Comparison of ENCODE assay signal across 26 cellular contexts in genomic region chr21:45362077-45362747, GRCh38. TPM values are rescaled to one million over a fixed set of nuclear protein-coding genes. Genes with fewer than 3 reads are reported as not detected.
A peak's percentile ranks its signal among the peaks of the same experiment; 100 is the strongest.
DNase-seq lines count a peak whose midpoint lies in the region; ATAC-seq, FAIRE-seq and TF ChIP-seq lines count a peak whose summit lies in the region.
"Had no signal": no experiment of that assay in that cellular context is flagged by ENCODE, and none has a peak within 500 bp of the region (broad histone marks: within the 10 kb centered on the region; RNA-seq: fewer than 3 reads in every experiment).

No MANE protein-coding gene starts in this region.

- peak overlapping the region in 1 of 2 experiments; percentile 96; a peak in 1 of 4 replicates for H4K8ac ChIP-seq in IMR-90 (ENCODE audit: low read depth in 2 of 2, low read length in 2 of 2)

- H3K79me1 ChIP-seq in IMR-90 (ENCODE audit: low read depth in 1 of 2, low read length in 2 of 2) = peaks cover 0 to 19% of the 10 kb centered on the region in 2 experiments; a peak in 2 of 4 replicates

- no peak overlapping the region for H3K27ac ChIP-seq in IMR-90 (ENCODE audit: insufficient read depth, low read length)
- H3K27ac ChIP-seq in kidney (ENCODE audit: low read depth in 2 of 2, low read length in 2 of 2) = no peak overlapping the region
- peak overlapping the region; percentile 93 to 100 for H3K27ac ChIP-seq in thoracic aorta
- H3K27ac ChIP-seq: BLaER1 treated with 17β-estradiol and CSF1 and Interleukin-3, amounts not matched to agents 10 nM and 100 nM; colonic mucosa; SJCRH30 had no signal

- no peak for TF ChIP-seq CTCF in IMR-90 (conservative IDR thresholded peaks at IDR 0.05; ENCODE audit: low read depth, low read length)
- TF ChIP-seq CTCF in kidney (IDR thresholded peaks at IDR 0.05; ENCODE audit: borderline replicate concordance, extremely low read depth, insufficient read depth) = no peak
- TF ChIP-seq CTCF in thoracic aorta (IDR thresholded peaks at IDR 0.05) = no peak
- TF ChIP-seq CTCF in lower leg skin (IDR thresholded peaks at IDR 0.05) = no peak

- no peaks in the 10 kb centered on the region for H4K20me1 ChIP-seq in IMR-90 (ENCODE audit: insufficient read depth, low read length)

- no peak for TF ChIP-seq RAD21 in IMR-90 (IDR thresholded peaks at IDR 0.05; ENCODE audit: low read length)

- CTCF ChIA-PET in IMR-90 (lab: Yijun Ruan, JAX) = no interaction called here

- H2AK9ac ChIP-seq in IMR-90 (replicated peaks; ENCODE audit: low read depth, low read length, poor library complexity) = peak overlapping the region; percentile 82

- no peak overlapping the region for H3K23ac ChIP-seq in IMR-90 (ENCODE audit: low read depth, low read length)

- H2BK120ac ChIP-seq in IMR-90 (ENCODE audit: low read depth, low read length) = peak overlapping the region; percentile 98

- peaks cover 68% of the 10 kb centered on the region for H3K27me3 Mint-ChIP-seq in stimulated activated memory B cell treated with anti-CD40 and anti-IgM and Interleukin-4, amounts not matched to agents 10 μg/mL and 1 μg/mL and 100 μg/mL, for 72 hours

- DNase-seq in H7 (peak; percentile 57), IMR-90 (no peak), kidney (peak; percentile 62), thoracic aorta (ENCODE audit: low spot score) (no peak), lower leg skin (ENCODE audit: low spot score in 2 of 2) (no peak)
- DNase-seq: activated CD4-positive, alpha-beta T cell treated with anti-CD3 and anti-CD28 coated beads for 4 hours; activated CD8-positive, alpha-beta T cell treated with anti-CD3 and anti-CD28 coated beads, Interleukin-2, amount 10 ng/mL, durations not matched to agents 7 days and 5 days; activated naive CD4-positive, alpha-beta T cell treated with anti-CD3 and anti-CD28 coated beads, Interleukin-2, amount 50 U/mL, for 16 hours; colonic mucosa; DMS79; effector memory CD8-positive, alpha-beta T cell; immature natural killer cell; naive thymus-derived CD4-positive, alpha-beta T cell; NCI-H146; NCI-H345; NCI-H748 treated with DMSO at 0.1 percent for 48 hours; SJCRH30; small intestine; stimulated activated naive CD4-positive, alpha-beta T cell treated with Interleukin-2 at 50 U/mL for 16 hours; SW 1271; T-helper 9 cell had no signal

- peak overlapping the region; percentile 99 for H3K4ac ChIP-seq in IMR-90 (ENCODE audit: low read depth, low read length)

- no peak for FAIRE-seq in kidney (lab: Jason Lieb, UNC)
- FAIRE-seq: RCC 7860, small intestine had no signal

- no peak overlapping the region for H3K4me3 Mint-ChIP-seq in stimulated activated memory B cell treated with anti-CD40 and anti-IgM and Interleukin-4, amounts not matched to agents 10 μg/mL and 1 μg/mL and 100 μg/mL, for 72 hours
- H3K4me3 Mint-ChIP-seq: activated CD8-positive, alpha-beta T cell treated with anti-CD3 and anti-CD28 coated beads, Interleukin-2, amount 10 ng/mL, durations not matched to agents 7 days and 5 days; activated T-helper 17 cell treated with anti-CD3 and anti-CD28 coated beads, Interleukin-2, amount 50 U/mL, for 72 hours; effector memory CD8-positive, alpha-beta T cell; immature natural killer cell; naive thymus-derived CD4-positive, alpha-beta T cell had no signal

- H3K27me3 ChIP-seq in H7 (ENCODE audit: control insufficient read depth, insufficient read depth, low read length) = no peaks in the 10 kb centered on the region
- no peaks in the 10 kb centered on the region for H3K27me3 ChIP-seq in IMR-90 (ENCODE audit: control insufficient read depth, insufficient read depth, low read length)
- H3K27me3 ChIP-seq in thoracic aorta (replicated peaks; ENCODE audit: insufficient read depth) = no peaks in the 10 kb centered on the region
- H3K27me3 ChIP-seq: colonic mucosa had no signal

- ATAC-seq in IMR-90 (ENCODE audit: low read depth) (no peak), thoracic aorta (ENCODE audit: insufficient number of reproducible peaks, low FRiP score, low read depth) (no peak), GM21367 (IDR thresholded peaks at IDR 0.05; ENCODE audit: unreplicated experiment) (no peak)
- ATAC-seq in stimulated activated memory B cell treated with anti-CD40 and anti-IgM and Interleukin-4, amounts not matched to agents 10 μg/mL and 1 μg/mL and 100 μg/mL, for 72 hours = no peak
- ATAC-seq: activated CD8-positive, alpha-beta T cell treated with anti-CD3 and anti-CD28 coated beads, Interleukin-2, amount 10 ng/mL, durations not matched to agents 7 days and 5 days; activated T-helper 17 cell treated with anti-CD3 and anti-CD28 coated beads, Interleukin-2, amount 50 U/mL, for 72 hours; effector memory CD8-positive, alpha-beta T cell; naive thymus-derived CD4-positive, alpha-beta T cell had no signal

- H3K27ac Mint-ChIP-seq in stimulated activated memory B cell treated with anti-CD40 and anti-IgM and Interleukin-4, amounts not matched to agents 10 μg/mL and 1 μg/mL and 100 μg/mL, for 72 hours = no peak overlapping the region
- H3K27ac Mint-ChIP-seq: activated CD8-positive, alpha-beta T cell treated with anti-CD3 and anti-CD28 coated beads, Interleukin-2, amount 10 ng/mL, durations not matched to agents 7 days and 5 days; activated T-helper 17 cell treated with anti-CD3 and anti-CD28 coated beads, Interleukin-2, amount 50 U/mL, for 72 hours; effector memory CD8-positive, alpha-beta T cell; immature natural killer cell; naive thymus-derived CD4-positive, alpha-beta T cell had no signal

- H3K36me3 ChIP-seq in H7 (replicated peaks; ENCODE audit: control insufficient read depth, insufficient read depth, low read length) = no peaks in the 10 kb centered on the region
- H3K36me3 ChIP-seq in IMR-90 (ENCODE audit: control insufficient read depth, insufficient read depth, low read length) = no peaks in the 10 kb centered on the region
- H3K36me3 ChIP-seq in kidney (ENCODE audit: control insufficient read depth in 1 of 2, insufficient read depth in 2 of 2, low read length in 2 of 2) = no peaks in the 10 kb centered on the region
- no peaks in the 10 kb centered on the region for H3K36me3 ChIP-seq in thoracic aorta
- H3K36me3 ChIP-seq: BLaER1 treated with 17β-estradiol and CSF1 and Interleukin-3, amounts not matched to agents 10 nM and 100 nM; colonic mucosa; SJCRH30 had no signal

- H2BK5ac ChIP-seq in IMR-90 (ENCODE audit: low read depth, low read length, poor library complexity, severe bottlenecking) = no peak overlapping the region

- H3K9me3 ChIP-seq in IMR-90 (ENCODE audit: control insufficient read depth, insufficient read depth, low read length) = no peaks in the 10 kb centered on the region
- H3K9me3 ChIP-seq in kidney (ENCODE audit: control insufficient read depth in 1 of 2, low read length in 2 of 2) = no peaks in the 10 kb centered on the region
- H3K9me3 ChIP-seq in thoracic aorta = no peaks in the 10 kb centered on the region
- H3K9me3 ChIP-seq: BLaER1 treated with 17β-estradiol and CSF1 and Interleukin-3, amounts not matched to agents 10 nM and 100 nM; colonic mucosa; SJCRH30 had no signal

- H3K14ac ChIP-seq in IMR-90 (replicated peaks; ENCODE audit: low read depth, low read length) = no peak overlapping the region

- in situ Hi-C loops in IMR-90 (cut with MboI; ENCODE audit: low sequenced_read_pairs) = no loop called here

- H2BK15ac ChIP-seq in IMR-90 (ENCODE audit: low read depth, low read length) = peak overlapping the region; percentile 51; the same call in 2 of the 3 replicates

- H3K36me3 Mint-ChIP-seq in stimulated activated memory B cell treated with anti-CD40 and anti-IgM and Interleukin-4, amounts not matched to agents 10 μg/mL and 1 μg/mL and 100 μg/mL, for 72 hours = no peaks in the 10 kb centered on the region
- H3K36me3 Mint-ChIP-seq: immature natural killer cell; naive thymus-derived CD4-positive, alpha-beta T cell had no signal

- no TSS peak for BruUV-seq in IMR-90 (replicated peaks; lab: Mats Ljungman, UMichigan)

- TF ChIP-seq POLR2A in IMR-90 (IDR thresholded peaks at IDR 0.05; ENCODE audit: low read depth, low read length) (no peak), lower leg skin (IDR thresholded peaks at IDR 0.05) (no peak)

- intact Hi-C loops in IMR-90 (cut with micrococcal nuclease) = no loop called here
- intact Hi-C loops in kidney (cut with DNase I) = no loop called here
- intact Hi-C loops in lower leg skin (cut with DNase I; ENCODE audit: low total_unique reads) = no loop called here

- no peak overlapping the region; the same call in 1 of the 2 replicates for H3K18ac ChIP-seq in IMR-90 (ENCODE audit: low read depth, low read length)

- no peak overlapping the region for H3K9ac ChIP-seq in IMR-90 (ENCODE audit: low read depth, low read length)
- H3K9ac ChIP-seq in kidney (ENCODE audit: low read length in 2 of 2) = no peak overlapping the region
- H3K9ac ChIP-seq: BLaER1 treated with 17β-estradiol and CSF1 and Interleukin-3, amounts not matched to agents 10 nM and 100 nM had no signal

- WGBS in IMR-90 (ENCODE audit: extremely low coverage in 2 of 2, insufficient read length in 1 of 2), 2 experiments = 100% methylated on average over 2 of the region's 15 CpGs; no CpG with 5 or more reads in 1 of the 2 experiments
- WGBS in lower leg skin, 2 donors = 88 to 96% methylated on average over 15 of the region's 15 CpGs

- H3K56ac ChIP-seq in IMR-90 (ENCODE audit: extremely low read depth, insufficient read depth, low read length) = no peak overlapping the region

- peak overlapping the region; percentile 97 for H2BK20ac ChIP-seq in IMR-90 (ENCODE audit: low read depth, low read length)

- POLR2A ChIA-PET in IMR-90 (lab: Charles Lee; ENCODE audit: unreplicated experiment) = no interaction called here

- H3K4me3 ChIP-seq in H7 (ENCODE audit: insufficient read depth, low read depth, low read length) = no peak overlapping the region
- no peak overlapping the region for H3K4me3 ChIP-seq in IMR-90 (ENCODE audit: insufficient read depth, low read depth, low read length)
- H3K4me3 ChIP-seq in kidney (ENCODE audit: low read length in 2 of 2) = no peak overlapping the region
- H3K4me3 ChIP-seq in thoracic aorta = no peak overlapping the region
- no peak overlapping the region for H3K4me3 ChIP-seq in lower leg skin (ENCODE audit: low read depth, poor library complexity, severe bottlenecking)
- H3K4me3 ChIP-seq: BLaER1 treated with 17β-estradiol and CSF1 and Interleukin-3, amounts not matched to agents 10 nM and 100 nM; colonic mucosa; SJCRH30 had no signal

- peak overlapping the region; percentile 86 for H4K91ac ChIP-seq in IMR-90 (ENCODE audit: insufficient read depth, low read depth, low read length)

- H3K9me1 ChIP-seq in IMR-90 (ENCODE audit: insufficient read depth, low read length) = peaks cover 14% of the 10 kb centered on the region

- peak overlapping the region; percentile 89 for H2AK5ac ChIP-seq in IMR-90 (ENCODE audit: low read depth, low read length)

- H3K4me2 ChIP-seq in IMR-90 (ENCODE audit: low read depth, low read length) = no peak overlapping the region
- H3K4me2 ChIP-seq: BLaER1 treated with 17β-estradiol and CSF1 and Interleukin-3, amounts not matched to agents 10 nM and 100 nM had no signal

- H2AFZ ChIP-seq in IMR-90 (replicated peaks; ENCODE audit: low read length, poor library complexity) = no peak overlapping the region

- dilution Hi-C loops in IMR-90 (cut with HindIII; ENCODE audit: low sequenced_read_pairs, unreplicated experiment) = no loop called here

- H3K9me3 Mint-ChIP-seq in stimulated activated memory B cell treated with anti-CD40 and anti-IgM and Interleukin-4, amounts not matched to agents 10 μg/mL and 1 μg/mL and 100 μg/mL, for 72 hours = no peaks in the 10 kb centered on the region
- H3K9me3 Mint-ChIP-seq: activated T-helper 17 cell treated with anti-CD3 and anti-CD28 coated beads, Interleukin-2, amount 50 U/mL, for 72 hours; effector memory CD8-positive, alpha-beta T cell; immature natural killer cell; naive thymus-derived CD4-positive, alpha-beta T cell had no signal

- peak overlapping the region; percentile 4; the same call in 1 of the 2 replicates for H4K5ac ChIP-seq in IMR-90 (ENCODE audit: low read depth, low read length)

- peaks cover 32% of the 10 kb centered on the region for H3K4me1 ChIP-seq in IMR-90 (ENCODE audit: control insufficient read depth, insufficient read depth, low read length)
- peaks cover 9 to 11% of the 10 kb centered on the region in 2 donors for H3K4me1 ChIP-seq in kidney (ENCODE audit: control insufficient read depth in 1 of 2, insufficient read depth in 1 of 2, low read depth in 1 of 2, low read length in 2 of 2)
- H3K4me1 ChIP-seq in thoracic aorta (ENCODE audit: control insufficient read depth in 1 of 2, low read depth in 2 of 2) = peaks cover 18 to 49% of the 10 kb centered on the region in 2 donors
- H3K4me1 ChIP-seq: colonic mucosa had no signal

- peaks cover 8% of the 10 kb centered on the region for H3K4me1 Mint-ChIP-seq in stimulated activated memory B cell treated with anti-CD40 and anti-IgM and Interleukin-4, amounts not matched to agents 10 μg/mL and 1 μg/mL and 100 μg/mL, for 72 hours

RNA-seq across cellular contexts. Expression of gene COL18A1, which starts 42.8 kb away (rescaled TPM):
- 327 and 328 TPM in 2 replicates for total RNA-seq in H7 (2014; rRNA removed; shearing (Covaris generic))
- 4.3 and 6.7 TPM in 2 replicates for total RNA-seq in IMR-90 (2012; rRNA removed)
- polyA plus RNA-seq in IMR-90 (2012; rRNA removed) = 46.7 and 52.6 TPM in 2 replicates
- 66.0 and 124 TPM in 2 replicates for polyA plus RNA-seq in IMR-90 (2012; cell fraction: cytosol; rRNA removed)
- polyA plus RNA-seq in IMR-90 (2012; cell fraction: nucleus; rRNA removed; ENCODE audit: low replicate concordance) = 136 and 394 TPM in 2 replicates
- 316 TPM for total RNA-seq in kidney
- 150 TPM for polyA plus RNA-seq in kidney (ENCODE audit: insufficient read depth, low read depth, low replicate concordance)
- 100 to 1,000 TPM; 507 to 811 TPM for total RNA-seq in thoracic aorta
- total RNA-seq in lower leg skin = 100 to 1,000 TPM in 1 of 4 donors, 10 to 100 TPM in 3; 63.3 to 126 (median 85.9) TPM

Comparison
In these comparisons a context has a peak if more than half of its experiments do, and no peak if none do; other contexts are left out.
1. DNase-seq: peak in H7 (single experiment) and kidney (single experiment); none in IMR-90 (single experiment), thoracic aorta (single experiment) and lower leg skin (0 of 2).
2. H3K27ac ChIP-seq: peak in thoracic aorta (2 of 2); none in IMR-90 (single experiment) and kidney (0 of 2).